Comparison of ENCODE assay signal across 18 cellular contexts in genomic region chr18:63465059-63465458, GRCh38. TPM values are rescaled to one million over a fixed set of nuclear protein-coding genes. Genes with fewer than 3 reads are reported as not detected.
DNase-seq lines count a peak whose midpoint lies in the region; ATAC-seq, FAIRE-seq and TF ChIP-seq lines count a peak whose summit lies in the region.
"Had no signal": no experiment of that assay in that cellular context is flagged by ENCODE, and none has a peak within 500 bp of the region (broad histone marks: within the 10 kb centered on the region; RNA-seq: fewer than 3 reads in every experiment).

No MANE protein-coding gene starts in this region.

- no peak overlapping the region for H3K4me3 Mint-ChIP-seq in activated CD8-positive, alpha-beta T cell treated with anti-CD3 and anti-CD28 coated beads for 36 hours
- no peak overlapping the region for H3K4me3 Mint-ChIP-seq in activated CD8-positive, alpha-beta T cell treated with anti-CD3 and anti-CD28 coated beads, Interleukin-2, amount 10 ng/mL, durations not matched to agents 7 days and 5 days
- H3K4me3 Mint-ChIP-seq in activated naive CD8-positive, alpha-beta T cell treated with anti-CD3 and anti-CD28 coated beads, Interleukin-2, amount 50 U/mL, for 24 hours, result no peak overlapping the region
- no peak overlapping the region for H3K4me3 Mint-ChIP-seq in activated naive CD8-positive, alpha-beta T cell treated with anti-CD3 and anti-CD28 coated beads for 36 hours
- H3K4me3 Mint-ChIP-seq in activated T-helper 17 cell treated with anti-CD3 and anti-CD28 coated beads, Interleukin-2, amount 50 U/mL, for 72 hours, result peak overlapping the region; percentile 18
- H3K4me3 Mint-ChIP-seq: B cell; CD4-positive, alpha-beta T cell; H9 had no signal

- DNase-seq in activated CD8-positive, alpha-beta T cell treated with anti-CD3 and anti-CD28 coated beads for 36 hours, result peak; percentile 7
- no peak for DNase-seq in activated CD8-positive, alpha-beta T cell treated with anti-CD3 and anti-CD28 coated beads, Interleukin-2, amount 10 ng/mL, durations not matched to agents 7 days and 5 days
- no peak for DNase-seq in activated naive CD8-positive, alpha-beta T cell treated with anti-CD3 and anti-CD28 coated beads, Interleukin-2, amount 50 U/mL, for 24 hours
- no peak for DNase-seq in activated naive CD8-positive, alpha-beta T cell treated with anti-CD3 and anti-CD28 coated beads for 36 hours
- DNase-seq in NCI-H1436 treated with DMSO at 0.1 percent for 48 hours (lab: John Stamatoyannopoulos, UW) (no peak), GM19239 (ENCODE audit: insufficient read length, low spot score) (no peak)
- DNase-seq: C1 segment of cervical spinal cord; Calu3; CD4-positive, alpha-beta T cell; DMS79; GOT3; H9 had no signal

- H3K27me3 Mint-ChIP-seq in activated CD8-positive, alpha-beta T cell treated with anti-CD3 and anti-CD28 coated beads for 36 hours, result peaks cover 12% of the 10 kb centered on the region
- peaks cover 39% of the 10 kb centered on the region for H3K27me3 Mint-ChIP-seq in activated CD8-positive, alpha-beta T cell treated with anti-CD3 and anti-CD28 coated beads, Interleukin-2, amount 10 ng/mL, durations not matched to agents 7 days and 5 days (ENCODE audit: low read depth)
- peaks cover 5% of the 10 kb centered on the region for H3K27me3 Mint-ChIP-seq in activated naive CD8-positive, alpha-beta T cell treated with anti-CD3 and anti-CD28 coated beads, Interleukin-2, amount 50 U/mL, for 24 hours
- peaks cover 16% of the 10 kb centered on the region for H3K27me3 Mint-ChIP-seq in activated naive CD8-positive, alpha-beta T cell treated with anti-CD3 and anti-CD28 coated beads for 36 hours
- peaks cover 21% of the 10 kb centered on the region for H3K27me3 Mint-ChIP-seq in activated T-helper 17 cell treated with anti-CD3 and anti-CD28 coated beads, Interleukin-2, amount 50 U/mL, for 72 hours

- H3K27ac Mint-ChIP-seq in activated CD8-positive, alpha-beta T cell treated with anti-CD3 and anti-CD28 coated beads for 36 hours, result no peak overlapping the region
- H3K27ac Mint-ChIP-seq in activated CD8-positive, alpha-beta T cell treated with anti-CD3 and anti-CD28 coated beads, Interleukin-2, amount 10 ng/mL, durations not matched to agents 7 days and 5 days, result no peak overlapping the region
- no peak overlapping the region for H3K27ac Mint-ChIP-seq in activated naive CD8-positive, alpha-beta T cell treated with anti-CD3 and anti-CD28 coated beads, Interleukin-2, amount 50 U/mL, for 24 hours
- no peak overlapping the region for H3K27ac Mint-ChIP-seq in activated naive CD8-positive, alpha-beta T cell treated with anti-CD3 and anti-CD28 coated beads for 36 hours
- H3K27ac Mint-ChIP-seq in activated T-helper 17 cell treated with anti-CD3 and anti-CD28 coated beads, Interleukin-2, amount 50 U/mL, for 72 hours, result peak overlapping the region; percentile 58
- H3K27ac Mint-ChIP-seq: B cell; CD4-positive, alpha-beta T cell; H9 had no signal

- intact Hi-C loops in activated CD8-positive, alpha-beta T cell treated with anti-CD3 and anti-CD28 coated beads for 36 hours (cut with micrococcal nuclease), result no loop called here

- CTCF ChIA-PET in activated CD8-positive, alpha-beta T cell treated with anti-CD3 and anti-CD28 coated beads for 36 hours (lab: Charles Lee), result interaction anchor here (1.3 kb wide), 1 partner anchor 41 kb away, joined by 5 read pairs; no protein-coding TSS in a partner anchor
- CTCF ChIA-PET in activated CD8-positive, alpha-beta T cell treated with anti-CD3 and anti-CD28 coated beads, Interleukin-2, amount 10 ng/mL, durations not matched to agents 7 days and 5 days (lab: Charles Lee), result interaction anchor here (1.4 kb wide), 1 partner anchor 45 kb away, joined by 4 read pairs; no protein-coding TSS in a partner anchor

- no peak for FAIRE-seq in GM19239 (lab: Jason Lieb, UNC)
- FAIRE-seq: A204.1, GM12878, GM18507 had no signal

- H3K9me3 Mint-ChIP-seq in activated CD8-positive, alpha-beta T cell treated with anti-CD3 and anti-CD28 coated beads for 36 hours, result no peaks in the 10 kb centered on the region
- H3K9me3 Mint-ChIP-seq in activated CD8-positive, alpha-beta T cell treated with anti-CD3 and anti-CD28 coated beads, Interleukin-2, amount 10 ng/mL, durations not matched to agents 7 days and 5 days (ENCODE audit: insufficient read depth), result no peaks in the 10 kb centered on the region
- no peaks in the 10 kb centered on the region for H3K9me3 Mint-ChIP-seq in activated naive CD8-positive, alpha-beta T cell treated with anti-CD3 and anti-CD28 coated beads, Interleukin-2, amount 50 U/mL, for 24 hours
- no peaks in the 10 kb centered on the region for H3K9me3 Mint-ChIP-seq in activated naive CD8-positive, alpha-beta T cell treated with anti-CD3 and anti-CD28 coated beads for 36 hours
- no peaks in the 10 kb centered on the region for H3K9me3 Mint-ChIP-seq in activated T-helper 17 cell treated with anti-CD3 and anti-CD28 coated beads, Interleukin-2, amount 50 U/mL, for 72 hours
- H3K9me3 Mint-ChIP-seq: CD4-positive, alpha-beta T cell; H9 had no signal

- no peaks in the 10 kb centered on the region for H3K36me3 Mint-ChIP-seq in activated CD8-positive, alpha-beta T cell treated with anti-CD3 and anti-CD28 coated beads for 36 hours (ENCODE audit: low read depth)
- no peaks in the 10 kb centered on the region for H3K36me3 Mint-ChIP-seq in activated CD8-positive, alpha-beta T cell treated with anti-CD3 and anti-CD28 coated beads, Interleukin-2, amount 10 ng/mL, durations not matched to agents 7 days and 5 days (ENCODE audit: low read depth)
- H3K36me3 Mint-ChIP-seq in activated naive CD8-positive, alpha-beta T cell treated with anti-CD3 and anti-CD28 coated beads, Interleukin-2, amount 50 U/mL, for 24 hours (ENCODE audit: low read depth), result no peaks in the 10 kb centered on the region
- H3K36me3 Mint-ChIP-seq in activated naive CD8-positive, alpha-beta T cell treated with anti-CD3 and anti-CD28 coated beads for 36 hours, result no peaks in the 10 kb centered on the region
- no peaks in the 10 kb centered on the region for H3K36me3 Mint-ChIP-seq in activated T-helper 17 cell treated with anti-CD3 and anti-CD28 coated beads, Interleukin-2, amount 50 U/mL, for 72 hours (ENCODE audit: low read depth)

- no peaks in the 10 kb centered on the region for H3K4me1 Mint-ChIP-seq in activated CD8-positive, alpha-beta T cell treated with anti-CD3 and anti-CD28 coated beads for 36 hours (ENCODE audit: low read depth)
- H3K4me1 Mint-ChIP-seq in activated CD8-positive, alpha-beta T cell treated with anti-CD3 and anti-CD28 coated beads, Interleukin-2, amount 10 ng/mL, durations not matched to agents 7 days and 5 days (ENCODE audit: low read depth), result no peaks in the 10 kb centered on the region
- H3K4me1 Mint-ChIP-seq in activated naive CD8-positive, alpha-beta T cell treated with anti-CD3 and anti-CD28 coated beads, Interleukin-2, amount 50 U/mL, for 24 hours, result peaks cover 5% of the 10 kb centered on the region
- H3K4me1 Mint-ChIP-seq in activated naive CD8-positive, alpha-beta T cell treated with anti-CD3 and anti-CD28 coated beads for 36 hours, result no peaks in the 10 kb centered on the region
- H3K4me1 Mint-ChIP-seq in activated T-helper 17 cell treated with anti-CD3 and anti-CD28 coated beads, Interleukin-2, amount 50 U/mL, for 72 hours, result peaks cover 8% of the 10 kb centered on the region
- H3K4me1 Mint-ChIP-seq: B cell, H9 had no signal

- POLR2A ChIA-PET in activated CD8-positive, alpha-beta T cell treated with anti-CD3 and anti-CD28 coated beads for 36 hours (lab: Charles Lee), result no interaction called here
- POLR2A ChIA-PET in activated CD8-positive, alpha-beta T cell treated with anti-CD3 and anti-CD28 coated beads, Interleukin-2, amount 10 ng/mL, durations not matched to agents 7 days and 5 days (lab: Charles Lee), result no interaction called here

- no peak for TF ChIP-seq CTCF in activated CD8-positive, alpha-beta T cell treated with anti-CD3 and anti-CD28 coated beads for 36 hours (IDR thresholded peaks at IDR 0.05)

- peak; percentile 34 for ATAC-seq in activated CD8-positive, alpha-beta T cell treated with anti-CD3 and anti-CD28 coated beads for 36 hours
- no peak for ATAC-seq in activated CD8-positive, alpha-beta T cell treated with anti-CD3 and anti-CD28 coated beads, Interleukin-2, amount 10 ng/mL, durations not matched to agents 7 days and 5 days
- ATAC-seq in activated naive CD8-positive, alpha-beta T cell treated with anti-CD3 and anti-CD28 coated beads, Interleukin-2, amount 50 U/mL, for 24 hours, result peak; percentile 71
- peak; percentile 87 for ATAC-seq in activated T-helper 17 cell treated with anti-CD3 and anti-CD28 coated beads, Interleukin-2, amount 50 U/mL, for 72 hours (replicated peaks)
- ATAC-seq: GM12878 had no signal

RNA-seq across cellular contexts. Expression of gene SERPINB5, which starts 11.7 kb away (rescaled TPM):
- total RNA-seq in activated CD8-positive, alpha-beta T cell treated with anti-CD3 and anti-CD28 coated beads for 36 hours, result not detected
- total RNA-seq in activated CD8-positive, alpha-beta T cell treated with anti-CD3 and anti-CD28 coated beads, Interleukin-2, amount 10 ng/mL, durations not matched to agents 7 days and 5 days, result not detected
- not detected for total RNA-seq in activated naive CD8-positive, alpha-beta T cell treated with anti-CD3 and anti-CD28 coated beads for 36 hours
- total RNA-seq in activated T-helper 17 cell treated with anti-CD3 and anti-CD28 coated beads, Interleukin-2, amount 50 U/mL, for 72 hours, result not detected
- total RNA-seq: B cell; CD4-positive, alpha-beta T cell; G401; GM12878; H9 had no signal

RNA-seq across cellular contexts. Expression of gene VPS4B, which starts 42.8 kb away (rescaled TPM):
- 10 to 100 TPM; 34.8 to 35.9 TPM for total RNA-seq in activated CD8-positive, alpha-beta T cell treated with anti-CD3 and anti-CD28 coated beads for 36 hours
- total RNA-seq in activated CD8-positive, alpha-beta T cell treated with anti-CD3 and anti-CD28 coated beads, Interleukin-2, amount 10 ng/mL, durations not matched to agents 7 days and 5 days, result 10 to 100 TPM; 62.8 to 67.2 TPM
- total RNA-seq in activated naive CD8-positive, alpha-beta T cell treated with anti-CD3 and anti-CD28 coated beads for 36 hours, result 10 to 100 TPM; 43.3 to 47.3 TPM
- 10 to 100 TPM; 63.8 to 72.3 TPM for total RNA-seq in activated T-helper 17 cell treated with anti-CD3 and anti-CD28 coated beads, Interleukin-2, amount 50 U/mL, for 72 hours
